Comparison of ENCODE assay signal across 8 cellular contexts in the genomic region with DNA sequence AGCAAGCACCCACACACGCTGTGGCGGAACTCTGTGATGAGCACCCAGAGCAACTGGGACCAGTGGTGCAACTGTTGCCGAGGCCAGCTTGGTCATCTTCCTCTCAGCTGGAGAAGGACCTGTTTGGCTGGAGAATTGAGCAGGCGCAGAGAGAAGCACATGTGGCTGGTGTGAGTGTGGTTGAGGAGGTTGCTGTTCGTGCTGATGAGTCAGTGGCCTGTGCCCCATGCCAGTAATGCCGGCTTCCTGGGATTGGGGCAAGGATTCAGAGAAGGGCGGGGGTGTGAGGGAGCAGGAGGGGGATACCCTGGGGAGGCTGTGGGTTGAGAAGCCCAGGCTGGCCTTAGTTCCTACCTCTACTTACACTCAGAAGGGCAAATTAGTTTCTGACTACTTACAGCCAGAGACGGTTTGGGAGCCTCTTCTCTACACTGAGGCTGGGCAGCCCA. TPM values are rescaled to one million over a fixed set of nuclear protein-coding genes. Genes with fewer than 3 reads are reported as not detected.
DNase-seq lines count a peak whose midpoint lies in the region; ATAC-seq and TF ChIP-seq lines count a peak whose summit lies in the region.

No MANE protein-coding gene starts in this region.

- TF ChIP-seq CTCF in upper lobe of right lung (IDR thresholded peaks at IDR 0.05): no peak

- H3K4me3 ChIP-seq in upper lobe of right lung: no peak overlapping the region

- H3K27ac ChIP-seq in upper lobe of right lung: peak overlapping the region; percentile 63

- peak overlapping the region; percentile 1 for H3K27ac Mint-ChIP-seq in activated naive CD8-positive, alpha-beta T cell treated with anti-CD3 and anti-CD28 coated beads for 36 hours

- H3K27me3 ChIP-seq in upper lobe of right lung: no peaks in the 10 kb centered on the region

- H3K9me3 ChIP-seq in upper lobe of right lung: no peaks in the 10 kb centered on the region

- peaks cover 5% of the 10 kb centered on the region for H3K27me3 Mint-ChIP-seq in activated naive CD8-positive, alpha-beta T cell treated with anti-CD3 and anti-CD28 coated beads for 36 hours

- ATAC-seq in upper lobe of right lung: peak; percentile 78
- no peak for ATAC-seq in HG03521 (IDR thresholded peaks at IDR 0.05; ENCODE audit: unreplicated experiment)
- no peak for ATAC-seq in GM18907 (IDR thresholded peaks at IDR 0.05; ENCODE audit: unreplicated experiment)

- DNase-seq in stimulated activated CD4-positive, alpha-beta T cell treated with anti-CD3 and anti-CD28 coated beads, Interleukin-1b, Interleukin-23, amount 100 ng/mL, for 48 hours: peak; percentile 36
- DNase-seq in stimulated activated CD4-positive, alpha-beta T cell treated with anti-CD3 and anti-CD28 coated beads, Interleukin-2, amount 100 ng/mL, for 48 hours: no peak
- peak; percentile 30 for DNase-seq in activated naive CD8-positive, alpha-beta T cell treated with anti-CD3 and anti-CD28 coated beads for 36 hours
- DNase-seq in iPS-NIHi7 (ENCODE audit: extremely low spot score) (peak; percentile 13), upper lobe of right lung (peak; percentile 87), NCI-H2107 treated with DMSO at 0.1 percent for 48 hours (lab: John Stamatoyannopoulos, UW; ENCODE audit: unreplicated experiment) (no peak)

- H3K36me3 ChIP-seq in upper lobe of right lung: no peaks in the 10 kb centered on the region

- intact Hi-C loops in upper lobe of right lung (cut with DNase I): no loop called here

- peaks cover 71% of the 10 kb centered on the region for H3K4me1 ChIP-seq in upper lobe of right lung

- H3K4me3 Mint-ChIP-seq in activated naive CD8-positive, alpha-beta T cell treated with anti-CD3 and anti-CD28 coated beads for 36 hours: no peak overlapping the region

- H3K4me1 Mint-ChIP-seq in activated naive CD8-positive, alpha-beta T cell treated with anti-CD3 and anti-CD28 coated beads for 36 hours: peaks cover 14% of the 10 kb centered on the region

- H3K36me3 Mint-ChIP-seq in activated naive CD8-positive, alpha-beta T cell treated with anti-CD3 and anti-CD28 coated beads for 36 hours: no peaks in the 10 kb centered on the region

- no peaks in the 10 kb centered on the region for H3K9me3 Mint-ChIP-seq in activated naive CD8-positive, alpha-beta T cell treated with anti-CD3 and anti-CD28 coated beads for 36 hours

RNA-seq across cellular contexts. Expression of a gene that starts 57.5 kb away (rescaled TPM):
- total RNA-seq in activated naive CD8-positive, alpha-beta T cell treated with anti-CD3 and anti-CD28 coated beads for 36 hours: not detected
- total RNA-seq in upper lobe of right lung: not detected

Comparison
In these comparisons a context has a peak if more than half of its experiments do, and no peak if none do; other contexts are left out.
1. DNase-seq: peak in stimulated activated CD4-positive, alpha-beta T cell treated with anti-CD3 and anti-CD28 coated beads, Interleukin-1b, Interleukin-23, amount 100 ng/mL, for 48 hours (single experiment), activated naive CD8-positive, alpha-beta T cell treated with anti-CD3 and anti-CD28 coated beads for 36 hours (single experiment), iPS-NIHi7 (single experiment) and upper lobe of right lung (single experiment); none in stimulated activated CD4-positive, alpha-beta T cell treated with anti-CD3 and anti-CD28 coated beads, Interleukin-2, amount 100 ng/mL, for 48 hours (0 of 2) and NCI-H2107 treated with DMSO at 0.1 percent for 48 hours (single experiment).